Comparison of ENCODE assay signal across 11 cellular contexts in genomic region chr16:3906363-3906762, GRCh38.
"Had no signal": no experiment of that assay in that cellular context is flagged by ENCODE, and none has a peak within 500 bp of the region (broad histone marks: within the 10 kb centered on the region; RNA-seq: fewer than 3 reads in every experiment).

No MANE protein-coding gene starts in this region.

- H2AFZ ChIP-seq: GM23248, GM23338 had no signal

- FAIRE-seq: H1, H54 had no signal

- H3K9ac ChIP-seq: GM23248 had no signal

- H3K4me3 ChIP-seq: GM23248, GM23338, HAP-1 had no signal

- DNase-seq: GM23248, GOT3, H7, H9, HCEC 1CT, HFFc6 had no signal

- ATAC-seq: GM23338, HCT116 had no signal

- H3K4me2 ChIP-seq: GM23338 had no signal

- H3K27ac ChIP-seq: GM23248 had no signal

- H3K36me3 ChIP-seq: HAP-1 had no signal

- H3K9me3 ChIP-seq: HAP-1 had no signal

- H3K4me1 ChIP-seq: HAP-1 had no signal
